ENCODE assay signal across 8 cellular contexts in genomic region chr3:100590114-100590839, GRCh38. TPM values are rescaled to one million over a fixed set of nuclear protein-coding genes. Genes with fewer than 3 reads are reported as not detected.
DNase-seq lines count a peak whose midpoint lies in the region; ATAC-seq lines count a peak whose summit lies in the region.

No MANE protein-coding gene starts in this region.

- peaks cover 0 to 2% (median 0%) of the 10 kb centered on the region in 3 donors for H3K4me1 ChIP-seq in skeletal muscle tissue (ENCODE audit: control insufficient read depth in 3 of 3, insufficient read depth in 3 of 3, low read length in 3 of 3)

- DNase-seq in activated CD4-positive, CD25-positive, alpha-beta regulatory T cell (lab: John Stamatoyannopoulos, UW), result peak; percentile 2 to 42 (median 9)
- DNase-seq in activated CD4-positive, CD25-positive, alpha-beta regulatory T cell treated with anti-CD3 and anti-CD28 coated beads, Interleukin-2, amount 50 U/mL, for 72 hours, result no peak
- DNase-seq in NCI-H1417 treated with DMSO at 0.1 percent for 48 hours (lab: John Stamatoyannopoulos, UW) (peak; percentile 22), T-helper 1 cell (peak in 4 of 5 donors; percentile 30 to 66 (median 46)), astrocyte of the hippocampus (ENCODE audit: low read depth, low spot score) (peak; percentile 81), hippocampal formation (lab: John Stamatoyannopoulos, UW) (peak; percentile 30 to 75)

- no peak overlapping the region for H3K27ac ChIP-seq in skeletal muscle tissue (ENCODE audit: low read depth, low read length)

- peak overlapping the region in 2 of 3 donors; percentile 4 to 46 for H3K4me3 ChIP-seq in skeletal muscle tissue (ENCODE audit: low read length in 3 of 3)

- no peak overlapping the region for H3K9ac ChIP-seq in skeletal muscle tissue (ENCODE audit: low read depth in 1 of 3, low read length in 3 of 3)

- peak; percentile 92 for ATAC-seq in HG02798 (IDR thresholded peaks at IDR 0.05; ENCODE audit: poor library complexity, unreplicated experiment)

- no peaks in the 10 kb centered on the region for H3K9me3 ChIP-seq in skeletal muscle tissue (ENCODE audit: control insufficient read depth in 3 of 3, low read length in 3 of 3)

- H3K27me3 ChIP-seq in skeletal muscle tissue (ENCODE audit: control insufficient read depth in 3 of 3, insufficient read depth in 3 of 3, low read length in 3 of 3), result no peaks in the 10 kb centered on the region

- no peaks in the 10 kb centered on the region for H3K36me3 ChIP-seq in skeletal muscle tissue (ENCODE audit: control insufficient read depth in 3 of 3, insufficient read depth in 3 of 3, low read length in 3 of 3)

RNA-seq across cellular contexts. Expression of gene ADGRG7, which starts 19.1 kb away (rescaled TPM):
- not detected for total RNA-seq in skeletal muscle tissue
